In the genomic region with DNA sequence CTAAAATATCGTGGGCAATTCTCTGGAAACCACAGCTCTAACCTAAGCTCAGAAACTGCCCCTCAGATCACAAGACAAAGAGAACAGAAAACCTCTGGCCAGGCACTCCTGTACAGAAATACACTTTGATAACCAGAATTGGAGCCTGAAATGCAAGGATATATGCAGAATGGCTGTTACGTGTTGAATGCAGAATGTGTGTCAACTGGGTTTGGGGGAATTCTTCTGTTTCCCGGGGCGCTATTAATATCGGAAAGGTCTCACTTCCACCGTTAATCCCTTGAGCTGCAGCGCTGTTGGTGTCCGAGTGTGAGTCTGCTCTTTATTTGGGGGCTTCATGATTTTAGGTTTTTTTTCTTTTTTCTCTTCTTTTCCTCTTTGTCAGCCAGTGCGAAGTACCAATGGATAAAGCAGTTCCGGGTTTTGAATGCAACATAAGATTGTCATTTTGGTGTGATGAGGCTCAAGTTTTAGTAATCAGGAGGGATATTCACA, we compare ENCODE assay signal across 8 cellular contexts. TPM values are rescaled to one million over a fixed set of nuclear protein-coding genes. Genes with fewer than 3 reads are reported as not detected.
DNase-seq lines count a peak whose midpoint lies in the region; ATAC-seq and TF ChIP-seq lines count a peak whose summit lies in the region.

No MANE protein-coding gene starts in this region.

- peaks cover 0 to 14% (median 4%) of the 10 kb centered on the region in 4 donors for H3K36me3 ChIP-seq in stomach

- peak overlapping the region; percentile 69 for H3K27ac Mint-ChIP-seq in activated naive CD8-positive, alpha-beta T cell
- peak overlapping the region; percentile 83 to 94 (median 88) for H3K27ac Mint-ChIP-seq in immature natural killer cell

- no peaks in the 10 kb centered on the region for H3K27me3 Mint-ChIP-seq in activated naive CD8-positive, alpha-beta T cell
- H3K27me3 Mint-ChIP-seq in immature natural killer cell (ENCODE audit: low read depth in 3 of 3) = peaks cover 0 to 10% (median 3%) of the 10 kb centered on the region in 3 donors

- H3K9me3 Mint-ChIP-seq in activated naive CD8-positive, alpha-beta T cell (ENCODE audit: low read depth) = no peaks in the 10 kb centered on the region
- no peaks in the 10 kb centered on the region for H3K9me3 Mint-ChIP-seq in immature natural killer cell

- peaks cover 56% of the 10 kb centered on the region for H3K4me1 Mint-ChIP-seq in activated naive CD8-positive, alpha-beta T cell (ENCODE audit: low read depth)
- H3K4me1 Mint-ChIP-seq in immature natural killer cell = peaks cover 56 to 62% of the 10 kb centered on the region in 2 donors

- TF ChIP-seq POLR2A in stomach (IDR thresholded peaks at IDR 0.05) = no peak

- H3K4me3 Mint-ChIP-seq in activated naive CD8-positive, alpha-beta T cell = peak overlapping the region; percentile 91
- H3K4me3 Mint-ChIP-seq in immature natural killer cell = peak overlapping the region; percentile 87 to 94 (median 92)

- H3K27ac ChIP-seq in stomach = peak overlapping the region; percentile 93 to 99 (median 98)

- H3K27me3 ChIP-seq in stomach = no peaks in the 10 kb centered on the region

- DNase-seq in AG08395 (ENCODE audit: low spot score) (peak; percentile 8), immature natural killer cell (no peak), stomach (no peak), islet precursor cell (no peak), NCI-H446 (lab: John Stamatoyannopoulos, UW) (no peak)

- intact Hi-C loops in stomach (cut with DNase I; ENCODE audit: low total_unique reads) = no loop called here

- no peak for TF ChIP-seq EP300 in stomach (IDR thresholded peaks at IDR 0.05)

- H3K9me3 ChIP-seq in stomach = no peaks in the 10 kb centered on the region

- 0% methylated on average over 10 of the region's 10 CpGs for WGBS in stomach, 5 donors

- peak overlapping the region; percentile 56 to 98 (median 84) for H3K4me3 ChIP-seq in stomach

- no peak for TF ChIP-seq CTCF in stomach (IDR thresholded peaks at IDR 0.05)

- peaks cover 2% of the 10 kb centered on the region for H3K36me3 Mint-ChIP-seq in activated naive CD8-positive, alpha-beta T cell
- no peaks in the 10 kb centered on the region for H3K36me3 Mint-ChIP-seq in immature natural killer cell

- peak; percentile 5 for ATAC-seq in GM18499 (IDR thresholded peaks at IDR 0.05; ENCODE audit: insufficient read depth, unreplicated experiment)
- peak; percentile 3 for ATAC-seq in HG03442 (IDR thresholded peaks at IDR 0.05; ENCODE audit: unreplicated experiment)

- H3K4me1 ChIP-seq in stomach = peaks cover 10 to 52% (median 29%) of the 10 kb centered on the region in 4 donors

RNA-seq across cellular contexts. Expression of a gene that starts 1.2 kb away (rescaled TPM):
- polyA plus RNA-seq in immature natural killer cell (10 to 100 TPM; 62.7 to 80.0 (median 66.8) TPM), stomach (10 to 100 TPM in 2 of 3 donors, 1 to 10 TPM in 1; 9.2 to 10.5 (median 10.1) TPM)
- 100 to 1,000 TPM in 3 of 5 donors, 10 to 100 TPM in 2; 45.2 to 280 (median 115) TPM for total RNA-seq in stomach

Comparison
In these comparisons a context has a peak if more than half of its experiments do, and no peak if none do; other contexts are left out.
1. RNA of a gene that starts 1.2 kb away (polyA plus RNA-seq): 62.7 to 80.0 TPM in immature natural killer cell; 9.2 to 10.5 TPM in stomach; every median in the first group is over 4 times any median in the second.